In the genomic region with DNA sequence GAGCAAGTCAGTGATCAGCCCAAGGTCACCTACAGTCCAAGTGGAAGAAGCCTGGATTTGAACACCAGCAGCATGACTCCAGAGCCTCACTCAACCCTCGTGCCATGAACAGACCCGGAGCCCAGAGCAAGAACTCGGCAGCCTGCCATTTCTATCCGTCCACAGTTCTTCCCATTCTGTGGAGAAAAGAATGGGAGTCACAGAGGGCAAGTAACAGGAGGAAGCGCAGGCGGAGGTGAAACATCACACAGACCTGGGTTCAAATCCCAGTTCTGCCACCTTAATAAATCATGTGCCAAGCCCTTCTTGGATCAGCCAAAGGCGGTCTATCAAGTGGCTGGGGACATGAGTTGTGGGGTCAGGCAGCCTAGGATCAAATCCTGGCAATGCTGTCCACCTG, we compare ENCODE assay signal across 11 cellular contexts. TPM values are rescaled to one million over a fixed set of nuclear protein-coding genes. Genes with fewer than 3 reads are reported as not detected.
DNase-seq lines count a peak whose midpoint lies in the region; ATAC-seq and TF ChIP-seq lines count a peak whose summit lies in the region.
"Had no signal": no experiment of that assay in that cellular context is flagged by ENCODE, and none has a peak within 500 bp of the region (broad histone marks: within the 10 kb centered on the region; RNA-seq: fewer than 3 reads in every experiment).

No MANE protein-coding gene starts in this region.

- no peaks in the 10 kb centered on the region for H3K36me3 ChIP-seq in DOHH2 (ENCODE audit: control insufficient read depth, low read length)
- H3K36me3 ChIP-seq in PC-3 (ENCODE audit: low read depth, low read length): no peaks in the 10 kb centered on the region
- no peaks in the 10 kb centered on the region for H3K36me3 ChIP-seq in trophoblast cell (ENCODE audit: control insufficient read depth in 1 of 2, insufficient read depth in 2 of 2, low read length in 2 of 2)
- no peaks in the 10 kb centered on the region for H3K36me3 ChIP-seq in smooth muscle cell (ENCODE audit: low read depth)

- H3K4me1 ChIP-seq in DOHH2 (ENCODE audit: control insufficient read depth, low read length) (peaks cover 94% of the 10 kb centered on the region), PC-3 (ENCODE audit: insufficient read depth, low read length) (peaks cover 49% of the 10 kb centered on the region), trophoblast cell (ENCODE audit: control insufficient read depth in 1 of 2, insufficient read depth in 2 of 2, low read length in 2 of 2) (peaks cover 0 to 7% of the 10 kb centered on the region in 2 experiments), smooth muscle cell (ENCODE audit: low read depth) (peaks cover 19% of the 10 kb centered on the region)

- H3F3A ChIP-seq in DOHH2 (ENCODE audit: control insufficient read depth, insufficient read depth) (peaks cover 21% of the 10 kb centered on the region), PC-3 (ENCODE audit: low read length, unreplicated experiment) (no peaks in the 10 kb centered on the region), smooth muscle cell (ENCODE audit: low read depth) (no peaks in the 10 kb centered on the region)

- H3K9me2 ChIP-seq in DOHH2 (replicated peaks; ENCODE audit: control insufficient read depth, low read length) (no peaks in the 10 kb centered on the region), PC-3 (replicated peaks; ENCODE audit: low read length) (no peaks in the 10 kb centered on the region)

- peaks cover 15% of the 10 kb centered on the region for H3K27me3 ChIP-seq in DOHH2 (ENCODE audit: control insufficient read depth, low read length)
- H3K27me3 ChIP-seq in PC-3 (ENCODE audit: low read length): no peaks in the 10 kb centered on the region
- H3K27me3 ChIP-seq in trophoblast cell (ENCODE audit: insufficient read depth, low read length): peaks cover 19% of the 10 kb centered on the region
- peaks cover 23% of the 10 kb centered on the region for H3K27me3 ChIP-seq in smooth muscle cell (ENCODE audit: low read depth)

- H3K9me3 ChIP-seq in DOHH2 (ENCODE audit: control insufficient read depth, insufficient read depth, low read length) (no peaks in the 10 kb centered on the region), PC-3 (ENCODE audit: low read length) (no peaks in the 10 kb centered on the region), trophoblast cell (ENCODE audit: insufficient read depth, low read depth, low read length) (no peaks in the 10 kb centered on the region), smooth muscle cell (replicated peaks; ENCODE audit: low read depth) (no peaks in the 10 kb centered on the region)

- H2BK5ac ChIP-seq in trophoblast cell (ENCODE audit: low read depth, low read length, poor library complexity): no peak overlapping the region

- TF ChIP-seq POLR2A in GM18505 (IDR thresholded peaks at IDR 0.05; ENCODE audit: borderline replicate concordance, extremely low read depth, insufficient read depth, insufficient read length): no peak

- DNase-seq in PC-3 (no peak), putamen (ENCODE audit: low spot score) (peak; percentile 39), trophoblast cell (no peak), smooth muscle cell (lab: John Stamatoyannopoulos, UW; ENCODE audit: unreplicated experiment) (no peak)
- DNase-seq in effector memory CD8-positive, alpha-beta T cell: no peak
- DNase-seq: NCI-H1092, WERI-Rb-1 had no signal

- no peak overlapping the region for H3K14ac ChIP-seq in trophoblast cell (ENCODE audit: low read length)

- no peaks in the 10 kb centered on the region for H3K27me3 Mint-ChIP-seq in effector memory CD8-positive, alpha-beta T cell

- no TSS peak for BruUV-seq in PC-3 (replicated peaks; lab: Mats Ljungman, UMichigan)

- no peak overlapping the region for H4K8ac ChIP-seq in trophoblast cell (ENCODE audit: low read depth, low read length)

- H3K9ac ChIP-seq in PC-3 (ENCODE audit: low read length) (no peak overlapping the region), trophoblast cell (ENCODE audit: low read length) (no peak overlapping the region), smooth muscle cell (ENCODE audit: low read depth) (no peak overlapping the region)

- H3K4me3 ChIP-seq in DOHH2 (ENCODE audit: low read length): peak overlapping the region; percentile 11
- H3K4me3 ChIP-seq in PC-3 (ENCODE audit: low read length): no peak overlapping the region
- no peak overlapping the region for H3K4me3 ChIP-seq in trophoblast cell (ENCODE audit: low read depth, low read length)
- H3K4me3 ChIP-seq in smooth muscle cell: no peak overlapping the region

- H3K4ac ChIP-seq in trophoblast cell (ENCODE audit: low read depth, low read length): no peak overlapping the region

- no peak overlapping the region for H3K18ac ChIP-seq in trophoblast cell (ENCODE audit: low read length)

- no CpG with 5 or more reads among the region's 7 CpGs for WGBS in trophoblast cell (ENCODE audit: extremely low coverage, insufficient coverage, insufficient read length)
- WGBS in smooth muscle cell (ENCODE audit: low lambda C conversion rate): 97% methylated on average over 7 of the region's 7 CpGs

- intact Hi-C loops in PC-3 (cut with micrococcal nuclease): loop anchor here (10.0 kb wide), 1 partner anchor 109 kb away; no protein-coding TSS in a partner anchor

- H3K36me3 Mint-ChIP-seq in effector memory CD8-positive, alpha-beta T cell (ENCODE audit: insufficient read depth): peaks cover 71% of the 10 kb centered on the region

- CTCF ChIA-PET in PC-3 (lab: Charles Lee): no interaction called here

- H3K4me1 Mint-ChIP-seq in effector memory CD8-positive, alpha-beta T cell (ENCODE audit: low read depth in 2 of 2): peaks cover 72 to 73% of the 10 kb centered on the region in 2 donors

- no peak overlapping the region for H2AK5ac ChIP-seq in trophoblast cell (ENCODE audit: low read length)

- no peak overlapping the region for H2BK12ac ChIP-seq in trophoblast cell (ENCODE audit: low read length)

- H3K4me3 Mint-ChIP-seq in effector memory CD8-positive, alpha-beta T cell: peak overlapping the region; percentile 98 to 99

- ATAC-seq in PC-3: no peak
- ATAC-seq in effector memory CD8-positive, alpha-beta T cell (replicated peaks): no peak
- ATAC-seq in GM18519 (IDR thresholded peaks at IDR 0.05; ENCODE audit: low FRiP score, unreplicated experiment): no peak
- ATAC-seq in GM18505 (IDR thresholded peaks at IDR 0.05; ENCODE audit: unreplicated experiment): no peak

- POLR2A ChIA-PET in PC-3 (lab: Charles Lee; ENCODE audit: unreplicated experiment): no interaction called here

- no peak overlapping the region for H4K12ac ChIP-seq in trophoblast cell (ENCODE audit: low read depth, low read length)

- no peak overlapping the region for H2BK120ac ChIP-seq in trophoblast cell (ENCODE audit: insufficient read depth, low read length, poor library complexity)

- no peak overlapping the region for H4K91ac ChIP-seq in trophoblast cell (ENCODE audit: low read depth, low read length)

- no peak for TF ChIP-seq CTCF in DOHH2 (IDR thresholded peaks at IDR 0.05; ENCODE audit: low read depth, low read length, poor library complexity, severe bottlenecking)
- no peak for TF ChIP-seq CTCF in PC-3 (conservative IDR thresholded peaks at IDR 0.05; ENCODE audit: low read depth, low read length)
- TF ChIP-seq CTCF in smooth muscle cell (IDR thresholded peaks at IDR 0.05; ENCODE audit: borderline replicate concordance, insufficient read depth, poor library complexity, severe bottlenecking): no peak

- H4K20me1 ChIP-seq in DOHH2 (ENCODE audit: control insufficient read depth, insufficient read depth, low read depth, low read length) (no peaks in the 10 kb centered on the region; the same call in 1 of the 2 replicates), PC-3 (ENCODE audit: low read length) (no peaks in the 10 kb centered on the region), smooth muscle cell (ENCODE audit: low read depth) (no peaks in the 10 kb centered on the region)

- no peak overlapping the region for H3K27ac Mint-ChIP-seq in effector memory CD8-positive, alpha-beta T cell

- peaks cover 6% of the 10 kb centered on the region for H3K79me1 ChIP-seq in trophoblast cell (ENCODE audit: low read length)

- H3K9me3 Mint-ChIP-seq in effector memory CD8-positive, alpha-beta T cell: no peaks in the 10 kb centered on the region

- H3K79me2 ChIP-seq in DOHH2 (ENCODE audit: control insufficient read depth, low read length) (no peaks in the 10 kb centered on the region), PC-3 (ENCODE audit: low read length) (peaks cover 35% of the 10 kb centered on the region), trophoblast cell (ENCODE audit: control insufficient read depth, insufficient read depth, low read length, poor library complexity) (peaks cover 4% of the 10 kb centered on the region), smooth muscle cell (ENCODE audit: low read depth) (no peaks in the 10 kb centered on the region)

- H2AFZ ChIP-seq in PC-3 (ENCODE audit: low read length) (no peak overlapping the region), trophoblast cell (ENCODE audit: insufficient read depth, low read length, poor library complexity) (no peak overlapping the region), smooth muscle cell (ENCODE audit: low read depth) (no peak overlapping the region)

- no peak overlapping the region for H3K23ac ChIP-seq in trophoblast cell (ENCODE audit: low read length)

- H3K27ac ChIP-seq in DOHH2 (ENCODE audit: low read depth, low read length) (no peak overlapping the region), PC-3 (ENCODE audit: low read length) (peak overlapping the region; percentile 15), trophoblast cell (ENCODE audit: low read depth, low read length) (no peak overlapping the region), smooth muscle cell (ENCODE audit: low read depth) (no peak overlapping the region)
- H3K27ac ChIP-seq: foreskin keratinocyte had no signal

- H3K4me2 ChIP-seq in DOHH2 (ENCODE audit: low read length) (peak overlapping the region; percentile 72), PC-3 (ENCODE audit: low read length) (peak overlapping the region; percentile 84), trophoblast cell (ENCODE audit: low read length) (no peak overlapping the region), smooth muscle cell (no peak overlapping the region)

RNA-seq across cellular contexts. Expression of gene PREX1, which starts 4.3 kb away (rescaled TPM):
- total RNA-seq in PC-3 (2014; rRNA removed): 18.9 and 22.1 TPM in 2 replicates
- 9.3 and 10.5 TPM in 2 replicates for polyA plus RNA-seq in trophoblast cell (2013)
- 0.04 and 0.31 TPM in 2 replicates for total RNA-seq in smooth muscle cell
- 0.30 TPM in 1 of 2 replicates, not detected in the other for polyA plus RNA-seq in smooth muscle cell

Comparison
In these comparisons a context has a peak if more than half of its experiments do, and no peak if none do; other contexts are left out.
1. H3K4me2 ChIP-seq: peak in DOHH2 (single experiment) and PC-3 (single experiment); none in trophoblast cell (single experiment) and smooth muscle cell (single experiment).
2. RNA of gene PREX1, which starts 4.3 kb away (total RNA-seq): 18.9 to 22.1 TPM in PC-3; 0.04 to 0.31 TPM in smooth muscle cell; every median in the first group is over 10 times any median in the second.